ENCODE assay signal across 8 cellular contexts in the genomic region with DNA sequence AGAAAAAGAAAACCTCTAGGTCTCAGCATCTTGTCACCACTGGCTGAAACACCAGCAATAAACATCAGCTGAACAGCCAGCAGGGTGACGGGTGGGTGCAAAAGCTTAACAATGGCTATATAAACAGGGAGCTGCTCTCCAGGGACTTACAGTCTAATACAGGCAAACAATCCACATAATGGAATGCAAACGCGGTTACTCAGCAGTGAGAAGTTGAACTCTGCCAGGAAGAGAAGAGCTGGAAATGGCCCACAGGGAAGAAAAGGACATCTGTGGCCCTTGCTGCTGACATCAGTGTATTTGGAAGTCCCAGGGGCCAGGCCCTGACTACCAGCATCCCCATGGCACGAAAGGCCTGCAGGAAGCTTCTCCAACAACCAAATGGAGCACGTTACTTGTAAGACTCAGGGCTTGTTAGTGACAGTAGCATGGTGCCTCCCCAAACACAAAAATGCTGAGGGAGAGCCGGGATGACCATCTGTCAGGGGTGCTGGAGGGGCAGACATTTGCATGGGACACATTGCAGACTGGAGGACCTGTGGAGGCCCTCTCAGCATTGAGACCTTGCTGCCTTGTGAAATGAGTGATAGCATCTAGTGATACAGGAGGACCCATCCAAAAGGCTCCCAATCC. TPM values are rescaled to one million over a fixed set of nuclear protein-coding genes. Genes with fewer than 3 reads are reported as not detected.
DNase-seq lines count a peak whose midpoint lies in the region; ATAC-seq and TF ChIP-seq lines count a peak whose summit lies in the region.

No MANE protein-coding gene starts in this region.

- peaks cover 30% of the 10 kb centered on the region for H3K27me3 Mint-ChIP-seq in T-helper 1 cell treated with Interleukin-12 subunit alpha and Interleukin-12 subunit beta and Interleukin-4 antibody, amounts not matched to agents 30 μg/mL and 1 μg/mL, for 36 hours (ENCODE audit: low read depth)

- TF ChIP-seq CTCF in RWPE1 (conservative IDR thresholded peaks at IDR 0.05; ENCODE audit: low read depth), result no peak
- TF ChIP-seq CTCF in esophagus squamous epithelium (IDR thresholded peaks at IDR 0.05), result no peak

- peak overlapping the region; percentile 99 for H3K4me3 Mint-ChIP-seq in T-helper 1 cell treated with Interleukin-12 subunit alpha and Interleukin-12 subunit beta and Interleukin-4 antibody, amounts not matched to agents 30 μg/mL and 1 μg/mL, for 36 hours

- H3K9me3 Mint-ChIP-seq in T-helper 1 cell treated with Interleukin-12 subunit alpha and Interleukin-12 subunit beta and Interleukin-4 antibody, amounts not matched to agents 30 μg/mL and 1 μg/mL, for 36 hours, result no peaks in the 10 kb centered on the region

- intact Hi-C loops in esophagus squamous epithelium (cut with DNase I), result loop anchor here (10.0 kb wide), 1 partner anchor 92 kb away; no protein-coding TSS in a partner anchor

- H3K9me3 ChIP-seq in esophagus squamous epithelium, result no peaks in the 10 kb centered on the region

- no peaks in the 10 kb centered on the region for H3K27me3 ChIP-seq in esophagus squamous epithelium

- H3K27ac Mint-ChIP-seq in T-helper 1 cell treated with Interleukin-12 subunit alpha and Interleukin-12 subunit beta and Interleukin-4 antibody, amounts not matched to agents 30 μg/mL and 1 μg/mL, for 36 hours, result peak overlapping the region; percentile 90

- H3K4me3 ChIP-seq in esophagus squamous epithelium, result peak overlapping the region in 3 of 4 donors; percentile 71 to 89 (median 83)

- WGBS in esophagus squamous epithelium, 2 donors, result 33 to 35% methylated on average over 6 of the region's 6 CpGs

- CTCF ChIA-PET in RWPE1 (lab: Yijun Ruan, JAX), result interaction anchor here (0.6 to 0.8 kb wide), 3 partner anchors 245 to 623 kb away, joined by 3 to 5 read pairs (median 3); no protein-coding TSS in a partner anchor

- no peak for DNase-seq in T-helper 1 cell
- DNase-seq in RWPE1 (ENCODE audit: low spot score), result no peak
- DNase-seq in esophagus squamous epithelium (lab: John Stamatoyannopoulos, UW), result no peak
- peak; percentile 54 for DNase-seq in retina
- no peak for DNase-seq in NCI-H748 treated with DMSO at 0.1 percent for 48 hours (lab: John Stamatoyannopoulos, UW)

- H3K36me3 ChIP-seq in esophagus squamous epithelium, result peaks cover 0 to 11% (median 0%) of the 10 kb centered on the region in 3 donors

- H3K36me3 Mint-ChIP-seq in T-helper 1 cell treated with Interleukin-12 subunit alpha and Interleukin-12 subunit beta and Interleukin-4 antibody, amounts not matched to agents 30 μg/mL and 1 μg/mL, for 36 hours (ENCODE audit: low read depth), result peaks cover 28% of the 10 kb centered on the region

- POLR2A ChIA-PET in RWPE1 (lab: Yijun Ruan, JAX; ENCODE audit: low non-redundant PET), result interaction anchor here (1.0 kb wide), 1 partner anchor 15 kb away, joined by 4 read pairs; no protein-coding TSS in a partner anchor

- ATAC-seq in HG02763 (IDR thresholded peaks at IDR 0.05; ENCODE audit: unreplicated experiment), result no peak
- ATAC-seq in GM21360 (IDR thresholded peaks at IDR 0.05; ENCODE audit: unreplicated experiment), result no peak

- TF ChIP-seq POLR2A in esophagus squamous epithelium (IDR thresholded peaks at IDR 0.05), result no peak

- H3K27ac ChIP-seq in RWPE1 (peak overlapping the region; percentile 86), esophagus squamous epithelium (peak overlapping the region; percentile 49 to 99 (median 92))

- peaks cover 62% of the 10 kb centered on the region for H3K4me1 Mint-ChIP-seq in T-helper 1 cell treated with Interleukin-12 subunit alpha and Interleukin-12 subunit beta and Interleukin-4 antibody, amounts not matched to agents 30 μg/mL and 1 μg/mL, for 36 hours (ENCODE audit: low read depth)

- peaks cover 54 to 94% (median 68%) of the 10 kb centered on the region in 3 donors for H3K4me1 ChIP-seq in esophagus squamous epithelium

RNA-seq across cellular contexts. Expression of gene HEG1, which starts 3.0 kb away (rescaled TPM):
- 10 to 100 TPM; 13.3 to 37.2 (median 22.5) TPM for total RNA-seq in esophagus squamous epithelium
